ENCODE assay signal across 8 cellular contexts in the genomic region with DNA sequence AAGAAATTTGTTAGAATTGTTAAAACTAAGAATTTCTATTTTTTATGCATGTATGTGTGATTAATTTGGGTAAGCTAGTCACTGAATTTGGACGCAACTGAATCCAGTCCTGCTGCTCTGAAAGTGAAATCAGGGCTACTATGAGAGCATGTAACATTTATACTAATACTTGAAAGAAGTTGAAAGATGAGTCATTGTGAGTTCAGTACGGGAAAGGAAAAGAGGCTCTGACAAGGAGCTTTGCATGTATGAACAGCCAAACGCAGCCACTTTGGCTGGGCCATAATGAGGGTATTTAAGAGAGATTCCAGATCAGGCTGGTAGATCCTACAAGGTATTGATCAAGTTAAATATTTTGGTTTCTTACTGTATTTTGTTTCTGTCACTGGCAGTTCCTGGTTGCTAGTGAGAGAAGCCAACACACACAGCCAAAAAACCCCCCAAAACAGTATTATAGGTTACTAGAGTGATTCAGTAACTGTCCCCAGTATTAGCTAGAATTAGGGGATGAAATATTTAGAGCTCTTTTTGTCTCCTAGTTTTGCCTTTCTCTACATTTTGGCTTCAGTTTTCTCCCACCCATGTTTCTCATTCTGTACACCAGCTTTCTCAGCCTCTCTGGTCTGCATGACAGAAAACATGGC. TPM values are rescaled to one million over a fixed set of nuclear protein-coding genes. Genes with fewer than 3 reads are reported as not detected.
DNase-seq lines count a peak whose midpoint lies in the region; ATAC-seq lines count a peak whose summit lies in the region.

No MANE protein-coding gene starts in this region.

- DNase-seq in Daoy (ENCODE audit: low read depth) (peak; percentile 49), dermis blood vessel endothelial cell (peak; percentile 68), NCI-H1417 (lab: John Stamatoyannopoulos, UW) (no peak), SIG-M5 (lab: John Stamatoyannopoulos, UW) (no peak), superior temporal gyrus (ENCODE audit: extremely low spot score) (no peak)
- no peak for DNase-seq in activated effector memory CD4-positive, alpha-beta T cell treated with anti-CD3 and anti-CD28 coated beads, Interleukin-2, amount 50 U/mL, for 16 hours

- peak; percentile 98 for ATAC-seq in GM19455 (IDR thresholded peaks at IDR 0.05; ENCODE audit: unreplicated experiment)
- peak; percentile 98 for ATAC-seq in HG03432 (IDR thresholded peaks at IDR 0.05; ENCODE audit: unreplicated experiment)

RNA-seq across cellular contexts. Expression of a gene that starts 14.1 kb away (rescaled TPM):
- total RNA-seq in Daoy (2014; rRNA removed; shearing (Covaris generic)) = 72.8 and 87.9 TPM in 2 replicates
- 41.5 and 56.0 TPM in 2 replicates for total RNA-seq in dermis blood vessel endothelial cell

RNA-seq across cellular contexts. Expression of a gene that starts 14.5 kb away (rescaled TPM):
- 0.91 and 2.9 TPM in 2 replicates for total RNA-seq in Daoy (2014; rRNA removed; shearing (Covaris generic))
- 3.4 and 3.9 TPM in 2 replicates for total RNA-seq in dermis blood vessel endothelial cell

Comparison
In these comparisons a context has a peak if more than half of its experiments do, and no peak if none do; other contexts are left out.
1. DNase-seq: peak in Daoy (single experiment) and dermis blood vessel endothelial cell (single experiment); none in NCI-H1417 (0 of 3), activated effector memory CD4-positive, alpha-beta T cell treated with anti-CD3 and anti-CD28 coated beads, Interleukin-2, amount 50 U/mL, for 16 hours (single experiment), SIG-M5 (single experiment) and superior temporal gyrus (single experiment).